In the genomic region with DNA sequence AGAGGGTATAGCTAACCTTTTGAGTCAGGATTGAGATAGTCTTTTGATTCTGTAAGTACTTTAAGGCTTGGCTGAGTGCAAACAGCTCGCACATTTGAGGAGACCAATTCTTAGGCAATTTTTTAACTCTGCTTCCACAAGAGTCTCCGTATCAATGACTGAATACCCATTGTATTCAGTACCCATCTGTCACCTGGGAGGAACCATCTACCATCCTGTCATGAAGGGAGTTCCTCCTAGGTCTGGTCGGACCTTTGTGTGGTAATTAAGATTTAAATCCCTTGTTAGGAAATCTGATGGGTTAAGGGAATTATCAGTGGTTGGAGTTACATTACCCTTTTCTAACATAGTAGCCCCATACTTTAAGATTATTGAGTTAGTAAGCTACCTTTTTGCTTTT, we compare ENCODE assay signal across 4 cellular contexts. TPM values are rescaled to one million over a fixed set of nuclear protein-coding genes. Genes with fewer than 3 reads are reported as not detected.
"Had no signal": no experiment of that assay in that cellular context is flagged by ENCODE, and none has a peak within 500 bp of the region (broad histone marks: within the 10 kb centered on the region; RNA-seq: fewer than 3 reads in every experiment).

No MANE protein-coding gene starts in this region.

RNA-seq across cellular contexts. Expression of a gene that starts 30.3 kb away (rescaled TPM):
- total RNA-seq: mononuclear cell; naive thymus-derived CD4-positive, alpha-beta T cell had no signal
- polyA plus RNA-seq: immature natural killer cell; mammary epithelial cell; naive thymus-derived CD4-positive, alpha-beta T cell had no signal
